In genomic region chr10:25457552-25457951, GRCh38 we compare ENCODE assay signal across 22 cellular contexts.
DNase-seq lines count a peak whose midpoint lies in the region; ATAC-seq, FAIRE-seq and TF ChIP-seq lines count a peak whose summit lies in the region.
"Had no signal": no experiment of that assay in that cellular context is flagged by ENCODE, and none has a peak within 500 bp of the region (broad histone marks: within the 10 kb centered on the region; RNA-seq: fewer than 3 reads in every experiment).

No MANE protein-coding gene starts in this region.

- H2AK9ac ChIP-seq in IMR-90 (replicated peaks; ENCODE audit: low read depth, low read length, poor library complexity), result no peak overlapping the region

- TF ChIP-seq EP300 in K562 (IDR thresholded peaks at IDR 0.05; ENCODE audit: low read length), result no peak

- H2AFZ ChIP-seq in IMR-90 (replicated peaks; ENCODE audit: low read length, poor library complexity) (no peak overlapping the region), K562 (ENCODE audit: low read depth, low read length) (no peak overlapping the region)

- H3K27ac ChIP-seq in IMR-90 (ENCODE audit: insufficient read depth, low read length) (no peak overlapping the region), K562 (ENCODE audit: extremely low read depth, low read depth, low read length) (no peak overlapping the region)
- H3K27ac ChIP-seq: KMS-11 had no signal

- H3K79me2 ChIP-seq in K562 (ENCODE audit: control insufficient read depth, insufficient read depth, low read length), result no peaks in the 10 kb centered on the region

- no peak overlapping the region for H4K8ac ChIP-seq in IMR-90 (ENCODE audit: low read depth in 2 of 2, low read length in 2 of 2)

- BruUV-seq in IMR-90 (replicated peaks; lab: Mats Ljungman, UMichigan) (no TSS peak), K562 (replicated peaks; lab: Mats Ljungman, UMichigan) (no TSS peak)

- ATAC-seq in IMR-90 (ENCODE audit: low read depth), result no peak
- no peak for ATAC-seq in K562
- ATAC-seq: GM12878 had no signal

- H2BK20ac ChIP-seq in IMR-90 (ENCODE audit: low read depth, low read length), result no peak overlapping the region

- dilution Hi-C loops in IMR-90 (cut with HindIII; ENCODE audit: low sequenced_read_pairs, unreplicated experiment), result no loop called here

- CTCF ChIA-PET in IMR-90 (lab: Yijun Ruan, JAX) (no interaction called here), K562 (lab: Yijun Ruan, JAX; ENCODE audit: low intra/inter-chr PET ratio) (no interaction called here)

- no peaks in the 10 kb centered on the region for H4K20me1 ChIP-seq in IMR-90 (ENCODE audit: insufficient read depth, low read length)
- H4K20me1 ChIP-seq in K562 (replicated peaks; ENCODE audit: control insufficient read depth, insufficient read depth, low read length), result no peaks in the 10 kb centered on the region

- H3K56ac ChIP-seq in IMR-90 (ENCODE audit: extremely low read depth, insufficient read depth, low read length), result no peak overlapping the region

- no peak overlapping the region for H3K4me2 ChIP-seq in IMR-90 (ENCODE audit: low read depth, low read length)
- H3K4me2 ChIP-seq in K562 (ENCODE audit: insufficient read depth, low read length), result no peak overlapping the region
- H3K4me2 ChIP-seq: KMS-11 had no signal

- WGBS in IMR-90 (ENCODE audit: extremely low coverage in 2 of 2, insufficient read length in 1 of 2), 2 experiments, result 0% methylated on average over 1 of the region's 2 CpGs; no CpG with 5 or more reads in 1 of the 2 experiments
- 95% methylated on average over 2 of the region's 2 CpGs for WGBS in K562 (ENCODE audit: insufficient coverage, low coverage, missing lambda C conversion rate)

- H3K27me3 ChIP-seq in IMR-90 (ENCODE audit: control insufficient read depth, insufficient read depth, low read length) (no peaks in the 10 kb centered on the region), K562 (ENCODE audit: control insufficient read depth in 2 of 2, insufficient read depth in 2 of 2, low read length in 2 of 2) (no peaks in the 10 kb centered on the region), BE2C (no peaks in the 10 kb centered on the region)

- no peak for DNase-seq in IMR-90
- DNase-seq in K562 (ENCODE audit: extremely low read depth in 1 of 4, low spot score in 3 of 4), result peak in 2 of 4 experiments; percentile 17 to 18
- DNase-seq in fibroblast of villous mesenchyme (ENCODE audit: low read depth), result peak; percentile 18
- DNase-seq in stimulated activated CD4-positive, alpha-beta T cell treated with anti-CD3 and anti-CD28 coated beads, Interleukin-4, amount 100 ng/mL, for 1 hour, result no peak
- no peak for DNase-seq in H54 (ENCODE audit: insufficient read length, low spot score)
- DNase-seq in BE2C, result no peak
- no peak for DNase-seq in iPS-NIHi7 (ENCODE audit: extremely low spot score)
- DNase-seq: CD8-positive, alpha-beta memory T cell; DMS 273 treated with DMSO at 0.1 percent for 48 hours; DMS79; EL; GDM1; MM.1S; NCI-H1417; NCI-H1694 treated with DMSO at 0.1 percent for 48 hours; NCI-H2081; NCI-H2227 treated with DMSO at 0.1 percent for 48 hours; NCI-H526 treated with DMSO at 0.1 percent for 48 hours; RPMI8226; SHP77 had no signal

- H3K4me3 ChIP-seq in IMR-90 (ENCODE audit: insufficient read depth, low read depth, low read length) (no peak overlapping the region), K562 (no peak overlapping the region), fibroblast of villous mesenchyme (ENCODE audit: low read depth, low read length) (no peak overlapping the region), BE2C (ENCODE audit: low read depth, low read length) (no peak overlapping the region)
- H3K4me3 ChIP-seq: GM12878 had no signal

- intact Hi-C loops in IMR-90 (cut with micrococcal nuclease) (no loop called here), K562 (cut with micrococcal nuclease) (loop anchor here (5.0 kb wide), 1 partner anchor 180 kb away; no protein-coding TSS in a partner anchor)

- no peak overlapping the region for H3K4ac ChIP-seq in IMR-90 (ENCODE audit: low read depth, low read length)

- H4K91ac ChIP-seq in IMR-90 (ENCODE audit: insufficient read depth, low read depth, low read length), result no peak overlapping the region

- H3K79me1 ChIP-seq in IMR-90 (ENCODE audit: low read depth in 1 of 2, low read length in 2 of 2), result no peaks in the 10 kb centered on the region

- no peak overlapping the region for H2BK120ac ChIP-seq in IMR-90 (ENCODE audit: low read depth, low read length)

- peaks cover 3% of the 10 kb centered on the region for H3K9me3 ChIP-seq in IMR-90 (ENCODE audit: control insufficient read depth, insufficient read depth, low read length)
- no peaks in the 10 kb centered on the region for H3K9me3 ChIP-seq in K562 (replicated peaks; ENCODE audit: control insufficient read depth, insufficient read depth, low read depth, low read length)
- no peaks in the 10 kb centered on the region for H3K9me3 ChIP-seq in BE2C

- no peaks in the 10 kb centered on the region for H3K9me1 ChIP-seq in IMR-90 (ENCODE audit: insufficient read depth, low read length)
- no peaks in the 10 kb centered on the region for H3K9me1 ChIP-seq in K562 (ENCODE audit: control insufficient read depth, insufficient read depth, low read length)

- no peak for TF ChIP-seq POLR2A in IMR-90 (IDR thresholded peaks at IDR 0.05; ENCODE audit: low read depth, low read length)
- TF ChIP-seq POLR2A in K562 (conservative IDR thresholded peaks at IDR 0.05), result no peak
- no peak for TF ChIP-seq POLR2A in H54 (IDR thresholded peaks at IDR 0.05; ENCODE audit: low read depth, low read length)

- no peak overlapping the region for H3K18ac ChIP-seq in IMR-90 (ENCODE audit: low read depth, low read length)

- TF ChIP-seq RAD21 in IMR-90 (IDR thresholded peaks at IDR 0.05; ENCODE audit: low read length) (no peak), K562 (CRISPR knock-in tag; conservative IDR thresholded peaks at IDR 0.05 in 1 of 2, IDR thresholded peaks at IDR 0.05 in 1 of 2) (no peak)

- H3K4me1 ChIP-seq in IMR-90 (ENCODE audit: control insufficient read depth, insufficient read depth, low read length) (no peaks in the 10 kb centered on the region), K562 (replicated peaks in 1 of 2; ENCODE audit: control insufficient read depth in 2 of 2, insufficient read depth in 2 of 2, low read length in 2 of 2) (no peaks in the 10 kb centered on the region), BE2C (no peaks in the 10 kb centered on the region)

- H2BK5ac ChIP-seq in IMR-90 (ENCODE audit: low read depth, low read length, poor library complexity, severe bottlenecking), result no peak overlapping the region

- no peak overlapping the region for H3K23ac ChIP-seq in IMR-90 (ENCODE audit: low read depth, low read length)

- in situ Hi-C loops in IMR-90 (cut with MboI; ENCODE audit: low sequenced_read_pairs), result no loop called here
- in situ Hi-C loops in K562 (cut with MboI), result no loop called here

- FAIRE-seq in K562 (lab: Jason Lieb, UNC), result no peak
- FAIRE-seq in H54 (lab: Jason Lieb, UNC), result no peak
- FAIRE-seq: GM12878 had no signal

- H3K14ac ChIP-seq in IMR-90 (replicated peaks; ENCODE audit: low read depth, low read length), result no peak overlapping the region

- no peak overlapping the region for H2AK5ac ChIP-seq in IMR-90 (ENCODE audit: low read depth, low read length)

- H2BK15ac ChIP-seq in IMR-90 (ENCODE audit: low read depth, low read length), result no peak overlapping the region

- TF ChIP-seq CTCF in IMR-90 (conservative IDR thresholded peaks at IDR 0.05; ENCODE audit: low read depth, low read length) (no peak), K562 (IDR thresholded peaks at IDR 0.05 in 2 of 3, conservative IDR thresholded peaks at IDR 0.05 in 1 of 3; ENCODE audit: insufficient read depth in 2 of 3, low read depth in 1 of 3, low read length in 3 of 3) (no peak), fibroblast of villous mesenchyme (IDR thresholded peaks at IDR 0.05; ENCODE audit: insufficient read depth, low read depth, low read length) (no peak), BE2C (IDR thresholded peaks at IDR 0.05; ENCODE audit: low read depth, low read length) (no peak)

- H3K36me3 ChIP-seq in IMR-90 (ENCODE audit: control insufficient read depth, insufficient read depth, low read length) (no peaks in the 10 kb centered on the region), K562 (ENCODE audit: control insufficient read depth, insufficient read depth, low read length) (no peaks in the 10 kb centered on the region), BE2C (no peaks in the 10 kb centered on the region)

- H3K9ac ChIP-seq in IMR-90 (ENCODE audit: low read depth, low read length) (no peak overlapping the region), K562 (ENCODE audit: insufficient read depth in 1 of 2, low read depth in 2 of 2, low read length in 2 of 2) (no peak overlapping the region)
- H3K9ac ChIP-seq: KMS-11 had no signal

- POLR2A ChIA-PET in IMR-90 (lab: Charles Lee; ENCODE audit: unreplicated experiment), result no interaction called here
- POLR2A ChIA-PET in K562 (lab: Yijun Ruan, JAX), result no interaction called here

- no peak overlapping the region for H4K5ac ChIP-seq in IMR-90 (ENCODE audit: low read depth, low read length)

TF ChIP-seq in IMR-90, 13 proteins besides CTCF, POLR2A, EP300 and RAD21:
- TF ChIP-seq NFE2L2 (IDR thresholded peaks at IDR 0.05; ENCODE audit: low read depth, low read length), result peak; percentile 59
- no peak for TF ChIP-seq CHD1 (IDR thresholded peaks at IDR 0.05; ENCODE audit: low read depth, low read length)

TF ChIP-seq in K562, 482 proteins besides CTCF, POLR2A, EP300 and RAD21 (continues in another document):
- TF ChIP-seq, protein P1, sequence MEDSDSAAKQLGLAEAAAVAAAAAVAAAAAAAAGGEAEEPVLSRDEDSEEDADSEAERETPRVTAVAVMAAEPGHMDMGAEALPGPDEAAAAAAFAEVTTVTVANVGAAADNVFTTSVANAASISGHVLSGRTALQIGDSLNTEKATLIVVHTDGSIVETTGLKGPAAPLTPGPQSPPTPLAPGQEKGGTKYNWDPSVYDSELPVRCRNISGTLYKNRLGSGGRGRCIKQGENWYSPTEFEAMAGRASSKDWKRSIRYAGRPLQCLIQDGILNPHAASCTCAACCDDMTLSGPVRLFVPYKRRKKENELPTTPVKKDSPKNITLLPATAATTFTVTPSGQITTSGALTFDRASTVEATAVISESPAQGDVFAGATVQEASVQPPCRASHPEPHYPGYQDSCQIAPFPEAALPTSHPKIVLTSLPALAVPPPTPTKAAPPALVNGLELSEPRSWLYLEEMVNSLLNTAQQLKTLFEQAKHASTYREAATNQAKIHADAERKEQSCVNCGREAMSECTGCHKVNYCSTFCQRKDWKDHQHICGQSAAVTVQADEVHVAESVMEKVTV (CRISPR knock-in tag; IDR thresholded peaks at IDR 0.05), result no peak
